9 cellular contexts compared by ENCODE assay signal in genomic region chr12:68559984-68560822, GRCh38. TPM values are rescaled to one million over a fixed set of nuclear protein-coding genes. Genes with fewer than 3 reads are reported as not detected.
DNase-seq lines count a peak whose midpoint lies in the region; ATAC-seq, FAIRE-seq and TF ChIP-seq lines count a peak whose summit lies in the region.
"Had no signal": no experiment of that assay in that cellular context is flagged by ENCODE, and none has a peak within 500 bp of the region (broad histone marks: within the 10 kb centered on the region; RNA-seq: fewer than 3 reads in every experiment).

No MANE protein-coding gene starts in this region.

- no peaks in the 10 kb centered on the region for H4K20me1 ChIP-seq in GM12878 (ENCODE audit: control insufficient read depth, insufficient read depth)

- H3K9me3 ChIP-seq in GM12878 (replicated peaks; ENCODE audit: control insufficient read depth, insufficient read depth, low read length): no peaks in the 10 kb centered on the region
- no peaks in the 10 kb centered on the region for H3K9me3 ChIP-seq in left lung

- H2AFZ ChIP-seq in GM12878 (ENCODE audit: control insufficient read depth, low read depth, low read length): no peak overlapping the region

- H3K4me1 ChIP-seq in GM12878 (ENCODE audit: control insufficient read depth, insufficient read depth, low read length) (peaks cover 3% of the 10 kb centered on the region; the same call in 1 of the 2 replicates), left lung (peaks cover 8 to 12% of the 10 kb centered on the region in 2 donors)

- no peak for TF ChIP-seq EP300 in GM12878 (IDR thresholded peaks at IDR 0.05; ENCODE audit: borderline replicate concordance in 1 of 2, control insufficient read depth in 1 of 2, low read depth in 2 of 2, low read length in 2 of 2)

- FAIRE-seq in GM12878 (lab: Jason Lieb, UNC): no peak

- TF ChIP-seq POLR2A in GM12878 (IDR thresholded peaks at IDR 0.05; ENCODE audit: low read depth, low read length): no peak

- POLR2A ChIA-PET in GM12878 (lab: Charles Lee): interaction anchor here (0.5 kb wide), 1 partner anchor 187 kb away, joined by 3 read pairs; no protein-coding TSS in a partner anchor

- intact Hi-C loops in GM12878 (cut with micrococcal nuclease; ENCODE audit: unreplicated experiment) (no loop called here), left lung (cut with DNase I) (no loop called here)

- no peak for TF ChIP-seq RAD21 in GM12878 (IDR thresholded peaks at IDR 0.05; ENCODE audit: insufficient read depth, low read depth, low read length)

- H3K9ac ChIP-seq in GM12878 (ENCODE audit: control insufficient read depth, insufficient read depth, low read length): no peak overlapping the region

- no peaks in the 10 kb centered on the region for H3K36me3 ChIP-seq in GM12878 (ENCODE audit: control insufficient read depth in 2 of 2, insufficient read depth in 2 of 2, low read length in 1 of 2)
- H3K36me3 ChIP-seq in left lung: no peaks in the 10 kb centered on the region

- no peak overlapping the region for H3K27ac ChIP-seq in GM12878 (ENCODE audit: control insufficient read depth, insufficient read depth)
- peak overlapping the region in 1 of 2 donors; percentile 29 for H3K27ac ChIP-seq in left lung

- SMC1A ChIA-PET in GM12878 (lab: Charles Lee; ENCODE audit: uncharacterized antibody, unreplicated experiment): interaction anchor here (1.1 to 1.6 kb wide), 3 partner anchors 18 to 145 kb away, joined by 3 to 4 read pairs (median 3); no protein-coding TSS in a partner anchor

- RAD21 ChIA-PET in GM12878 (lab: Charles Lee; ENCODE audit: unreplicated experiment): no interaction called here

- WGBS in GM12878 (ENCODE audit: insufficient coverage, insufficient replicate concordance, low lambda C conversion rate, missing lambda C conversion rate): 52% methylated on average over 7 of the region's 7 CpGs

- H3K27me3 ChIP-seq in GM12878 (replicated peaks in 1 of 2; ENCODE audit: control insufficient read depth in 2 of 2, insufficient read depth in 2 of 2, low read length in 1 of 2) (no peaks in the 10 kb centered on the region), left lung (no peaks in the 10 kb centered on the region)

- H3K4me3 ChIP-seq in GM12878: no peak overlapping the region
- no peak overlapping the region for H3K4me3 ChIP-seq in left lung

- H3K79me2 ChIP-seq in GM12878 (ENCODE audit: control insufficient read depth, insufficient read depth, low read length): no peaks in the 10 kb centered on the region

- ATAC-seq in GM12878: no peak; the same call in 2 of the 3 replicates
- peak; percentile 80 for ATAC-seq in left lung
- no peak for ATAC-seq in GM18909 (IDR thresholded peaks at IDR 0.05; ENCODE audit: poor library complexity, unreplicated experiment)
- no peak for ATAC-seq in HG02798 (IDR thresholded peaks at IDR 0.05; ENCODE audit: poor library complexity, unreplicated experiment)

- CTCF ChIA-PET in GM12878 (lab: Yijun Ruan, JAX): interaction anchor here (0.6 to 2.1 kb wide), 2 partner anchors 12 to 166 kb away, joined by 4 to 6 read pairs; no protein-coding TSS in a partner anchor

- no peak for TF ChIP-seq CTCF in GM12878 (IDR thresholded peaks at IDR 0.05 in 2 of 3, conservative IDR thresholded peaks at IDR 0.05 in 1 of 3; ENCODE audit: control insufficient read depth in 2 of 3, extremely low read depth in 1 of 3, insufficient read depth in 1 of 3, low read depth in 3 of 3, low read length in 3 of 3)
- TF ChIP-seq CTCF in left lung (IDR thresholded peaks at IDR 0.05): no peak

- in situ Hi-C loops in GM12878 (cut with MboI): no loop called here

- BruUV-seq in GM12878 (replicated peaks; lab: Mats Ljungman, UMichigan): no TSS peak

- H3K4me2 ChIP-seq in GM12878 (ENCODE audit: control insufficient read depth, insufficient read depth): no peak overlapping the region

- peak; percentile 45 for DNase-seq in A172 (ENCODE audit: low spot score)
- DNase-seq in M059J (ENCODE audit: low read depth): peak; percentile 46
- DNase-seq in GM12878 (ENCODE audit: low read depth, low spot score): no peak
- DNase-seq in left lung: peak in 1 of 2 donors; percentile 58
- no peak for DNase-seq in SHP77 (lab: John Stamatoyannopoulos, UW)
- no peak for DNase-seq in HPDE6-E6E7 (ENCODE audit: extremely low spot score)
- DNase-seq: stimulated activated CD4-positive, alpha-beta T cell treated with anti-CD3 and anti-CD28 coated beads, Interleukin-4, amount 100 ng/mL, for 24 hours had no signal

TF ChIP-seq in GM12878, 131 proteins besides CTCF, POLR2A, EP300 and RAD21:
- TF ChIP-seq SPI1 (IDR thresholded peaks at IDR 0.05; ENCODE audit: borderline replicate concordance, insufficient read depth, low read depth, low read length) (peak; percentile 38; the same call in 1 of the 2 replicates), RBBP5 (conservative IDR thresholded peaks at IDR 0.05) (no peak), EED (IDR thresholded peaks at IDR 0.05; ENCODE audit: low read depth) (0 out of 2 replicates have a peak, but pooled peaks have one; percentile 29), MEF2B (IDR thresholded peaks at IDR 0.05; ENCODE audit: partially characterized antibody, poor library complexity, severe bottlenecking) (no peak), PAX8 (IDR thresholded peaks at IDR 0.05) (no peak), JUND (IDR thresholded peaks at IDR 0.05; ENCODE audit: low read depth, low read length) (no peak), ETV6 (conservative IDR thresholded peaks at IDR 0.05 in 1 of 2, IDR thresholded peaks at IDR 0.05 in 1 of 2; ENCODE audit: borderline replicate concordance in 1 of 2, low read depth in 1 of 2) (peak in 1 of 2 experiments; percentile 37; a peak in 1 of 4 replicates)

RNA-seq across cellular contexts. Expression of gene RAP1B, which starts 50.5 kb away (rescaled TPM):
- total RNA-seq in A172 (2014; rRNA removed; shearing (Covaris generic)): 366 and 414 TPM in 2 replicates
- total RNA-seq in M059J (2014; rRNA removed; shearing (Covaris generic)): 195 and 245 TPM in 2 replicates
- 248 and 255 TPM in 2 replicates for total RNA-seq in GM12878 (2013; cell fraction: nucleolus; rRNA removed)
- total RNA-seq in GM12878 (2014; rRNA removed) (113 and 117 TPM in 2 replicates), GM12878 (2014; rRNA removed; fragmentation: Illumina TruSeq; extraction: Trizol) (121 and 125 TPM in 2 replicates), GM12878 (2021) (105 and 115 TPM in 2 replicates), left lung (100 to 1,000 TPM; 137 to 171 TPM)
- polyA plus RNA-seq in GM12878 (2011; ENCODE audit: low read depth): 52.6 TPM
- polyA plus RNA-seq in GM12878 (2011; rRNA removed) (203 and 292 TPM in 2 replicates), GM12878 (2014; fragmentation: Illumina TruSeq; extraction: Trizol) (201 and 225 TPM in 2 replicates), GM12878 (2014; fragmentation: Nextera tagmentation; extraction: Ambion mirVana) (10 to 100 TPM; 88.9 to 95.0 TPM), GM12878 (2014; rRNA removed) (121 and 129 TPM in 2 replicates), GM12878 (2016; fragmentation: Nextera tagmentation; extraction: Ambion mirVana) (100 to 1,000 TPM; 208 to 219 TPM)
- 80.2 and 93.0 TPM in 2 replicates for polyA plus RNA-seq in GM12878 (2011; cell fraction: cytosol; rRNA removed)
- 61.6 and 84.0 TPM in 2 replicates for polyA plus RNA-seq in GM12878 (2011; cell fraction: nucleus; rRNA removed)
- polyA plus RNA-seq in GM12878 (2012): 86.1 and 107 TPM in 2 replicates
- 53.3 and 76.7 TPM in 2 replicates for polyA minus RNA-seq in GM12878 (2011; rRNA and poly(A)+ RNA removed)
- polyA minus RNA-seq in GM12878 (2011; cell fraction: cytosol; rRNA and poly(A)+ RNA removed): 30.6 and 58.6 TPM in 2 replicates
- polyA minus RNA-seq in GM12878 (2011; cell fraction: nucleus; rRNA and poly(A)+ RNA removed): 33.7 and 63.2 TPM in 2 replicates

Comparison
In these comparisons a context has a peak if more than half of its experiments do, and no peak if none do; other contexts are left out.
1. DNase-seq: peak in A172 (single experiment) and M059J (single experiment); none in GM12878 (single experiment), SHP77 (0 of 2) and HPDE6-E6E7 (single experiment).